ENCODE assay signal across 10 cellular contexts in the genomic region with DNA sequence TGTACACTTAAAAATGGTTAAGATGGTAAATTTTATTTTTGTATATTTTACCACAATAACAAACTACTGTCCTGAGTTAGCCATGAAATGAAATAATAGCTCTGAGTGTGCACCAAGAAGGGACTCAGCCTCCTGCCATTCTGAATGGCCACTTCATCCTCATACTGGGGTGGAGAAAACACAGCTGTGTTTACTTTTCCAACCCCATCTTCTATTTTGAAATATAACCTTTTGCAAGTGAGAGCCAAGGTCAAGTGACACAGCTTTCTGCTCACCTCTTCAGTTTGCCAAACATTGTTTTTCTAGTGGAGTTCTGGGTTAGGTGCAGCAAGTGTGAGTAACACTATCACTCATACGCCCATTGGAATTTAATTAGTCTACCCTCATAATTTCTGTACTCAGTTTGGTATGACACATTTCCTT.
DNase-seq lines count a peak whose midpoint lies in the region; ATAC-seq and TF ChIP-seq lines count a peak whose summit lies in the region.
"Had no signal": no experiment of that assay in that cellular context is flagged by ENCODE, and none has a peak within 500 bp of the region (broad histone marks: within the 10 kb centered on the region; RNA-seq: fewer than 3 reads in every experiment).

No MANE protein-coding gene starts in this region.

- H3K36me3 Mint-ChIP-seq in nephron progenitor cell (ENCODE audit: low read depth) = peaks cover under 1% of the 10 kb centered on the region

- H3K4me1 Mint-ChIP-seq in nephron progenitor cell = peaks cover 37% of the 10 kb centered on the region

- H3K27ac ChIP-seq in effector memory CD4-positive, alpha-beta T cell (ENCODE audit: insufficient read depth, low read length, poor library complexity, severe bottlenecking) = no peak overlapping the region
- H3K27ac ChIP-seq: HL-60, stomach had no signal

- H3K27me3 Mint-ChIP-seq in nephron progenitor cell (ENCODE audit: low read depth, poor library complexity) = no peaks in the 10 kb centered on the region

- peak; percentile 11 for DNase-seq in GM04503 (ENCODE audit: low read depth)
- DNase-seq in NCI-H146 treated with DMSO at 0.1 percent for 48 hours (lab: John Stamatoyannopoulos, UW; ENCODE audit: unreplicated experiment) = peak; percentile 94
- DNase-seq in astrocyte of the spinal cord (ENCODE audit: low read depth, low spot score) = peak; percentile 83
- DNase-seq in nephron progenitor cell = no peak
- DNase-seq in cortex of kidney (lab: John Stamatoyannopoulos, UW) = no peak
- no peak for DNase-seq in foreskin melanocyte
- DNase-seq in effector memory CD4-positive, alpha-beta T cell = no peak
- DNase-seq: stomach had no signal

- TF ChIP-seq CTCF in astrocyte of the spinal cord (IDR thresholded peaks at IDR 0.05; ENCODE audit: low read depth, low read length) (no peak), nephron progenitor cell (IDR thresholded peaks at IDR 0.05) (no peak)

- H3K36me3 ChIP-seq in effector memory CD4-positive, alpha-beta T cell (ENCODE audit: control insufficient read depth, insufficient read depth, low read length) = no peaks in the 10 kb centered on the region
- H3K36me3 ChIP-seq: stomach had no signal

- H3K4me3 Mint-ChIP-seq in nephron progenitor cell = no peak overlapping the region

- no peaks in the 10 kb centered on the region for H3K4me1 ChIP-seq in effector memory CD4-positive, alpha-beta T cell (ENCODE audit: control insufficient read depth, insufficient read depth, low read length, poor library complexity, severe bottlenecking)

- H3K27ac Mint-ChIP-seq in nephron progenitor cell = peak overlapping the region; percentile 34

- ATAC-seq in GM21515 (IDR thresholded peaks at IDR 0.05; ENCODE audit: unreplicated experiment) = no peak

- H3K9me3 ChIP-seq in effector memory CD4-positive, alpha-beta T cell (ENCODE audit: control insufficient read depth, low read length) = no peaks in the 10 kb centered on the region
- H3K9me3 ChIP-seq: stomach had no signal

- no peak overlapping the region for H3K4me3 ChIP-seq in astrocyte of the spinal cord (ENCODE audit: low read depth, low read length)
- H3K4me3 ChIP-seq in effector memory CD4-positive, alpha-beta T cell (ENCODE audit: insufficient read depth, low read depth, low read length, poor library complexity, severe bottlenecking) = no peak overlapping the region
- H3K4me3 ChIP-seq: stomach had no signal

- H3K9me3 Mint-ChIP-seq in nephron progenitor cell = peaks cover 16% of the 10 kb centered on the region

- no peaks in the 10 kb centered on the region for H3K27me3 ChIP-seq in effector memory CD4-positive, alpha-beta T cell (replicated peaks; ENCODE audit: control insufficient read depth, insufficient read depth, low read length, poor library complexity, severe bottlenecking)
- H3K27me3 ChIP-seq: stomach had no signal

- in situ Hi-C loops in astrocyte of the spinal cord (cut with HindIII; ENCODE audit: low sequenced_read_pairs) = no loop called here

Comparison
In these comparisons a context has a peak if more than half of its experiments do, and no peak if none do; other contexts are left out.
1. DNase-seq: peak in GM04503 (single experiment), NCI-H146 treated with DMSO at 0.1 percent for 48 hours (single experiment) and astrocyte of the spinal cord (single experiment); none in nephron progenitor cell (single experiment), cortex of kidney (single experiment), foreskin melanocyte (single experiment) and effector memory CD4-positive, alpha-beta T cell (0 of 3).